In the genomic region with DNA sequence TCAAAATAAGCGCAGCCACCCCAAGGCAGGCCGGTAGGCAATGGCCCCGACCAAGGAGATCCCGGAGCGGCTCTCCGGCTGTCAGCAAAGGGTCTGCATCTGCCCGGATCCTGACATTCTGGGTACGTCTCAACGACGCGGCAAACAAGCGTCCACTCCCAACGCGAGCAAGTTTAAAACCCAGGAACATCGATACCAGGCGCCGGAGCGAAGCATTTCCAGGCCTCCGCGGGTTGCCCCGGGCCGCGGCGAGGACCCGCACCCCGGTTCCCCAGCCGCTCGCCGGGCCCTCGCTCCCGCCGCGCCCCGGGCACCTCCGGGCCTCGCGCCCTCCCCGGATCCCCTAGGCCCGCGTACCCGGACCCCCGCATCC, we compare ENCODE assay signal across 8 cellular contexts. TPM values are rescaled to one million over a fixed set of nuclear protein-coding genes. Genes with fewer than 3 reads are reported as not detected.
A peak's percentile ranks its signal among the peaks of the same experiment; 100 is the strongest.
DNase-seq lines count a peak whose midpoint lies in the region; ATAC-seq and TF ChIP-seq lines count a peak whose summit lies in the region.

No MANE protein-coding gene starts in this region.

- H3K79me2 ChIP-seq in DOHH2 (ENCODE audit: control insufficient read depth, low read length): peaks cover 54% of the 10 kb centered on the region

- TF ChIP-seq CTCF in DOHH2 (IDR thresholded peaks at IDR 0.05; ENCODE audit: low read depth, low read length, poor library complexity, severe bottlenecking): no peak
- TF ChIP-seq CTCF in VCaP (conservative IDR thresholded peaks at IDR 0.05): no peak
- TF ChIP-seq CTCF in kidney epithelial cell (IDR thresholded peaks at IDR 0.05; ENCODE audit: insufficient read depth, low read length, poor library complexity, severe bottlenecking): no peak

- H3K27me3 ChIP-seq in DOHH2 (ENCODE audit: control insufficient read depth, low read length) (no peaks in the 10 kb centered on the region), kidney epithelial cell (ENCODE audit: control insufficient read depth, insufficient read depth, low read length) (no peaks in the 10 kb centered on the region)

- H3K4me3 ChIP-seq in DOHH2 (ENCODE audit: low read length) (peak overlapping the region; percentile 76), kidney epithelial cell (ENCODE audit: low read depth, low read length) (peak overlapping the region; percentile 54)

- peaks cover 14% of the 10 kb centered on the region for H3F3A ChIP-seq in DOHH2 (ENCODE audit: control insufficient read depth, insufficient read depth)

- H3K36me3 ChIP-seq in DOHH2 (ENCODE audit: control insufficient read depth, low read length) (no peaks in the 10 kb centered on the region), kidney epithelial cell (ENCODE audit: control insufficient read depth, insufficient read depth, low read length) (no peaks in the 10 kb centered on the region)

- H3K9me2 ChIP-seq in DOHH2 (replicated peaks; ENCODE audit: control insufficient read depth, low read length): no peaks in the 10 kb centered on the region

- H4K20me1 ChIP-seq in DOHH2 (ENCODE audit: control insufficient read depth, insufficient read depth, low read depth, low read length): 0 out of 2 replicates have a peak, but pooled peaks cover 3% of the 10 kb centered on the region

- H3K27ac ChIP-seq in DOHH2 (ENCODE audit: low read depth, low read length): no peak overlapping the region
- peak overlapping the region; percentile 96 for H3K27ac ChIP-seq in VCaP

- peak overlapping the region; percentile 66 for H3K4me2 ChIP-seq in DOHH2 (ENCODE audit: low read length)

- H3K9me3 ChIP-seq in DOHH2 (ENCODE audit: control insufficient read depth, insufficient read depth, low read length): no peaks in the 10 kb centered on the region

- ATAC-seq in GM21515 (IDR thresholded peaks at IDR 0.05; ENCODE audit: unreplicated experiment): peak; percentile 33

- peaks cover 20% of the 10 kb centered on the region for H3K4me1 ChIP-seq in DOHH2 (ENCODE audit: control insufficient read depth, low read length)

- DNase-seq in HuH-7 (ENCODE audit: low spot score) (peak; percentile 28), cerebellum (ENCODE audit: low spot score) (peak; percentile 44), kidney epithelial cell (ENCODE audit: low read depth) (no peak), SKM-1 treated with dmso at 0.1 percent for 144 hours (lab: John Stamatoyannopoulos, UW; ENCODE audit: unreplicated experiment) (no peak)
- peak; percentile 4 for DNase-seq in stimulated activated CD4-positive, alpha-beta T cell treated with anti-CD3 and anti-CD28 coated beads, Interleukin-2, amount 100 ng/mL, for 4 hours (ENCODE audit: low read depth)

RNA-seq across cellular contexts. Expression of a gene that starts 0.5 kb away (rescaled TPM):
- 31.6 TPM for total RNA-seq in cerebellum
- total RNA-seq in kidney epithelial cell: 30.0 and 30.1 TPM in 2 replicates

RNA-seq across cellular contexts. Expression of a gene that starts 20.3 kb away (rescaled TPM):
- total RNA-seq in cerebellum (16.2 TPM), kidney epithelial cell (27.4 and 34.0 TPM in 2 replicates)

RNA-seq across cellular contexts. Expression of a gene that starts 36.6 kb away (rescaled TPM):
- total RNA-seq in cerebellum: 21.8 TPM
- 142 and 168 TPM in 2 replicates for total RNA-seq in kidney epithelial cell

Comparison
In these comparisons a context has a peak if more than half of its experiments do, and no peak if none do; other contexts are left out.
1. DNase-seq: peak in HuH-7 (single experiment), cerebellum (single experiment) and stimulated activated CD4-positive, alpha-beta T cell treated with anti-CD3 and anti-CD28 coated beads, Interleukin-2, amount 100 ng/mL, for 4 hours (single experiment); none in kidney epithelial cell (single experiment) and SKM-1 treated with dmso at 0.1 percent for 144 hours (single experiment).